Comparison of ENCODE assay signal across 9 cellular contexts in the genomic region with DNA sequence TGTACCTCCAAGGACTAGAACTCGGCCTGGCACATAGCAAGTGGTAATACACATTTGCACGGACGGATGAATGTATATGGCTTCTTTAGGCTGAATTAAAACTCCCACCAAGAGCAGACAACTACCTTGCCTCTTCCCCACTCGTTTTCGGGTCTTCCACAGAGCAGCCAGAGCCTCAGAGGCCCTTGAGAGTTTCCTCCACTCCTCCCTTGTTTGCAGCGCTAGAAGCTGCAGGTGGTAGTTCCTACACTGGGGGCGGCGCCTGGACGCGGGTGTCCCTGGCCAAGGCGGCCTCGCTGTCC. TPM values are rescaled to one million over a fixed set of nuclear protein-coding genes. Genes with fewer than 3 reads are reported as not detected.
DNase-seq lines count a peak whose midpoint lies in the region; ATAC-seq and TF ChIP-seq lines count a peak whose summit lies in the region.
"Had no signal": no experiment of that assay in that cellular context is flagged by ENCODE, and none has a peak within 500 bp of the region (broad histone marks: within the 10 kb centered on the region; RNA-seq: fewer than 3 reads in every experiment).

No MANE protein-coding gene starts in this region.

- H3K9me3 ChIP-seq in ascending aorta = no peaks in the 10 kb centered on the region
- no peaks in the 10 kb centered on the region for H3K9me3 ChIP-seq in iPS-18c (ENCODE audit: control insufficient read depth, insufficient read depth, low read length)

- H3K4me3 ChIP-seq in HFF-Myc (replicated peaks; ENCODE audit: low read depth, low read length) (peak overlapping the region; percentile 63), ascending aorta (peak overlapping the region; percentile 60 to 75), iPS-18c (ENCODE audit: insufficient read depth, low read depth, low read length) (peak overlapping the region; percentile 66; the same call in 1 of the 2 replicates)

- H3K36me3 ChIP-seq in ascending aorta = no peaks in the 10 kb centered on the region

- peaks cover 0 to 3% of the 10 kb centered on the region in 2 donors for H3K4me1 ChIP-seq in ascending aorta

- no peaks in the 10 kb centered on the region for H3K27me3 ChIP-seq in ascending aorta

- intact Hi-C loops in ascending aorta (cut with DNase I) = no loop called here

- no peak for ATAC-seq in GM19023 (IDR thresholded peaks at IDR 0.05; ENCODE audit: unreplicated experiment)
- ATAC-seq in GM19328 (IDR thresholded peaks at IDR 0.05; ENCODE audit: unreplicated experiment) = no peak
- no peak for ATAC-seq in HG02973 (IDR thresholded peaks at IDR 0.05; ENCODE audit: unreplicated experiment)

- no peak for DNase-seq in HFF-Myc (ENCODE audit: extremely low read depth, low read depth)
- DNase-seq in ascending aorta (ENCODE audit: low spot score in 2 of 2) = no peak
- DNase-seq in stimulated activated CD8-positive, alpha-beta memory T cell treated with anti-CD3 and anti-CD28 coated beads, Interleukin-4, amount 100 ng/mL, for 48 hours = peak; percentile 25
- DNase-seq in NCI-H2171 treated with DMSO at 0.1 percent for 48 hours (lab: John Stamatoyannopoulos, UW) = no peak
- DNase-seq: NCI-H748 treated with DMSO at 0.1 percent for 48 hours had no signal

- TF ChIP-seq CTCF in HFF-Myc (IDR thresholded peaks at IDR 0.05; ENCODE audit: low read depth, low read length, missing control alignments) = no peak
- TF ChIP-seq CTCF in ascending aorta (IDR thresholded peaks at IDR 0.05) = no peak

- H3K27ac ChIP-seq in ascending aorta = peak overlapping the region; percentile 41 to 49

RNA-seq across cellular contexts. Expression of gene INTU, which starts 10.2 kb away (rescaled TPM):
- 3.1 TPM for total RNA-seq in ascending aorta
